ENCODE assay signal across 9 cellular contexts in the genomic region with DNA sequence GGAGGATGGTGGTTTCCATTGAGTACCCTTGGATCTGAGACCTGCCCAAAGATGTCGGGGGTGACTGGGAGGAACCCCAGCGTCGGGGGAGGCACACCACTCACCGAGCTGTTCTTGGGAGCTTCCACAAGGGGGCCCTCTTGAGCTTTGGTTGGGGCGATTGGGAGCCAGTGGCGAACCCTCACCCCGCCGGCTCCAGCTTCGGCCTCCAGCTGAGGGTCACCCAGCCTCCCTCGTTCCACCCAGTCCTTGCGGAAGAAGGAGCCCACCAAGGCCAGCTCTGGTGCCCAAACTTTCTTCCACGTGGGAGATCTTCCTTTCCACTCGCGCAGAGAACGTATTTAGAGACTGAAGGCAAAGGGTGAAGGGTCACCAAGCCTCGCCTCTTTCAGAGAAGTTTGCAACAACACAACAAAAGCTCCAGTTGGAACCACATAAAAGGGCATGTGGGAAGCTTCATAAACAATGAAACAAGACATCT. TPM values are rescaled to one million over a fixed set of nuclear protein-coding genes. Genes with fewer than 3 reads are reported as not detected.
DNase-seq lines count a peak whose midpoint lies in the region; ATAC-seq, FAIRE-seq and TF ChIP-seq lines count a peak whose summit lies in the region.
"Had no signal": no experiment of that assay in that cellular context is flagged by ENCODE, and none has a peak within 500 bp of the region (broad histone marks: within the 10 kb centered on the region; RNA-seq: fewer than 3 reads in every experiment).

No MANE protein-coding gene starts in this region.

- DNase-seq in NOMO-1 (lab: John Stamatoyannopoulos, UW; ENCODE audit: unreplicated experiment in 2 of 2) (peak; percentile 18 to 26), NOMO-1 treated with dmso at 0.1 percent for 144 hours (lab: John Stamatoyannopoulos, UW; ENCODE audit: unreplicated experiment) (no peak), bronchial epithelial cell (ENCODE audit: low read depth) (peak; percentile 23), lung microvascular endothelial cell (ENCODE audit: low read depth in 2 of 2) (peak; percentile 60 to 66), NCI-H2227 (lab: John Stamatoyannopoulos, UW; ENCODE audit: unreplicated experiment) (no peak)
- peak; percentile 23 for DNase-seq in T-helper 2 cell treated with Interferon-gamma antibody and Interleukin-4, amounts not matched to agents 5 μg/mL and 100 μg/mL, for 36 hours (ENCODE audit: low spot score)
- DNase-seq in stimulated activated effector memory CD8-positive, alpha-beta T cell treated with anti-CD3 and anti-CD28 coated beads, Interleukin-12 subunit alpha, Interleukin-12 subunit beta, amount 100 ng/mL, for 72 hours (ENCODE audit: low spot score in 2 of 2) = peak; percentile 38 to 72

- no peak for FAIRE-seq in bronchial epithelial cell (lab: Jason Lieb, UNC)

- H3K4me3 ChIP-seq in bronchial epithelial cell (ENCODE audit: low read depth, low read length) = no peak overlapping the region

- H3K9me3 Mint-ChIP-seq in T-helper 2 cell treated with Interferon-gamma antibody and Interleukin-4, amounts not matched to agents 5 μg/mL and 100 μg/mL, for 36 hours = peaks cover 11% of the 10 kb centered on the region
- H3K9me3 Mint-ChIP-seq in stimulated activated effector memory CD8-positive, alpha-beta T cell treated with anti-CD3 and anti-CD28 coated beads, Interleukin-12 subunit alpha, Interleukin-12 subunit beta, amount 100 ng/mL, for 72 hours = peaks cover 17% of the 10 kb centered on the region

- ATAC-seq in stimulated activated effector memory CD8-positive, alpha-beta T cell treated with anti-CD3 and anti-CD28 coated beads, Interleukin-12 subunit alpha, Interleukin-12 subunit beta, amount 100 ng/mL, for 72 hours = peak; percentile 53
- ATAC-seq in HG03460 (IDR thresholded peaks at IDR 0.05; ENCODE audit: unreplicated experiment) = no peak

- no peak overlapping the region for H3K27ac Mint-ChIP-seq in T-helper 2 cell treated with Interferon-gamma antibody and Interleukin-4, amounts not matched to agents 5 μg/mL and 100 μg/mL, for 36 hours
- H3K27ac Mint-ChIP-seq in stimulated activated effector memory CD8-positive, alpha-beta T cell treated with anti-CD3 and anti-CD28 coated beads, Interleukin-12 subunit alpha, Interleukin-12 subunit beta, amount 100 ng/mL, for 72 hours = no peak overlapping the region
- H3K27ac Mint-ChIP-seq: CD8-positive, alpha-beta memory T cell had no signal

- H3K27me3 ChIP-seq in bronchial epithelial cell (ENCODE audit: control insufficient read depth, insufficient read depth, low read length) = no peaks in the 10 kb centered on the region

- peaks cover 14% of the 10 kb centered on the region for H3K27me3 Mint-ChIP-seq in T-helper 2 cell treated with Interferon-gamma antibody and Interleukin-4, amounts not matched to agents 5 μg/mL and 100 μg/mL, for 36 hours (ENCODE audit: low read depth)

- H3K36me3 Mint-ChIP-seq in T-helper 2 cell treated with Interferon-gamma antibody and Interleukin-4, amounts not matched to agents 5 μg/mL and 100 μg/mL, for 36 hours (ENCODE audit: low read depth) = peaks cover 4% of the 10 kb centered on the region
- no peaks in the 10 kb centered on the region for H3K36me3 Mint-ChIP-seq in stimulated activated effector memory CD8-positive, alpha-beta T cell treated with anti-CD3 and anti-CD28 coated beads, Interleukin-12 subunit alpha, Interleukin-12 subunit beta, amount 100 ng/mL, for 72 hours

- no peaks in the 10 kb centered on the region for H3K4me1 Mint-ChIP-seq in T-helper 2 cell treated with Interferon-gamma antibody and Interleukin-4, amounts not matched to agents 5 μg/mL and 100 μg/mL, for 36 hours (ENCODE audit: low read depth)
- H3K4me1 Mint-ChIP-seq in stimulated activated effector memory CD8-positive, alpha-beta T cell treated with anti-CD3 and anti-CD28 coated beads, Interleukin-12 subunit alpha, Interleukin-12 subunit beta, amount 100 ng/mL, for 72 hours = no peaks in the 10 kb centered on the region

- H3K4me3 Mint-ChIP-seq in T-helper 2 cell treated with Interferon-gamma antibody and Interleukin-4, amounts not matched to agents 5 μg/mL and 100 μg/mL, for 36 hours = no peak overlapping the region
- no peak overlapping the region for H3K4me3 Mint-ChIP-seq in stimulated activated effector memory CD8-positive, alpha-beta T cell treated with anti-CD3 and anti-CD28 coated beads, Interleukin-12 subunit alpha, Interleukin-12 subunit beta, amount 100 ng/mL, for 72 hours
- H3K4me3 Mint-ChIP-seq: CD8-positive, alpha-beta memory T cell had no signal

- peak; percentile 89 for TF ChIP-seq CTCF in bronchial epithelial cell (IDR thresholded peaks at IDR 0.05; ENCODE audit: insufficient read depth, low read length, severe bottlenecking)

- no peaks in the 10 kb centered on the region for H3K36me3 ChIP-seq in bronchial epithelial cell (ENCODE audit: control insufficient read depth, insufficient read depth, low read length)

RNA-seq across cellular contexts. Expression of gene APCDD1L, which starts 33.6 kb away (rescaled TPM):
- total RNA-seq in bronchial epithelial cell (under 0.01 TPM in 1 of 2 replicates, not detected in the other), lung microvascular endothelial cell (under 0.01 TPM in 1 of 2 replicates, not detected in the other)
- total RNA-seq: CD8-positive, alpha-beta memory T cell had no signal

Comparison
In these comparisons a context has a peak if more than half of its experiments do, and no peak if none do; other contexts are left out.
1. DNase-seq: peak in NOMO-1 (2 of 2), T-helper 2 cell treated with Interferon-gamma antibody and Interleukin-4, amounts not matched to agents 5 μg/mL and 100 μg/mL, for 36 hours (single experiment), bronchial epithelial cell (single experiment), lung microvascular endothelial cell (2 of 2) and stimulated activated effector memory CD8-positive, alpha-beta T cell treated with anti-CD3 and anti-CD28 coated beads, Interleukin-12 subunit alpha, Interleukin-12 subunit beta, amount 100 ng/mL, for 72 hours (2 of 2); none in NOMO-1 treated with dmso at 0.1 percent for 144 hours (single experiment) and NCI-H2227 (single experiment).